In genomic region chr6:149922642-149923326, GRCh38 we compare ENCODE assay signal across 8 cellular contexts. TPM values are rescaled to one million over a fixed set of nuclear protein-coding genes. Genes with fewer than 3 reads are reported as not detected.
A peak's percentile ranks its signal among the peaks of the same experiment; 100 is the strongest.
DNase-seq lines count a peak whose midpoint lies in the region; ATAC-seq, FAIRE-seq and TF ChIP-seq lines count a peak whose summit lies in the region.

Gene RAET1G (minus strand): TSS chr6:149923121. CDS start chr6:149923010, 111 bp downstream.

- TF ChIP-seq CTCF in K562 (IDR thresholded peaks at IDR 0.05 in 2 of 3, conservative IDR thresholded peaks at IDR 0.05 in 1 of 3; ENCODE audit: insufficient read depth in 2 of 3, low read depth in 1 of 3, low read length in 3 of 3) (no peak), upper lobe of right lung (IDR thresholded peaks at IDR 0.05) (no peak)

- H3K4me2 ChIP-seq in K562 (ENCODE audit: insufficient read depth, low read length): peak within 1 kb of the TSS; percentile 56

- DNase-seq in NCI-H1417 treated with DMSO at 0.1 percent for 48 hours (lab: John Stamatoyannopoulos, UW) (peak; percentile 68), UCSD-AML1 (lab: John Stamatoyannopoulos, UW; ENCODE audit: unreplicated experiment) (peak; percentile 84), K562 (ENCODE audit: extremely low read depth in 1 of 4, low spot score in 3 of 4) (peak; percentile 74 to 93 (median 89)), hippocampal formation (lab: John Stamatoyannopoulos, UW) (peak; percentile 55 to 73), pulmonary artery endothelial cell (ENCODE audit: low read depth, low spot score) (peak; percentile 84), upper lobe of right lung (peak; percentile 92)

- H3K9me1 ChIP-seq in K562 (ENCODE audit: control insufficient read depth, insufficient read depth, low read length): no peaks in the 10 kb centered on the region

- in situ Hi-C loops in K562 (cut with MboI): loop anchor here (5.0 to 25.0 kb wide), 3 partner anchors 80 to 885 kb away; no protein-coding TSS in a partner anchor

- TF ChIP-seq POLR2A in K562 (conservative IDR thresholded peaks at IDR 0.05): no peak

- H3K36me3 ChIP-seq in K562 (ENCODE audit: control insufficient read depth, insufficient read depth, low read length) (no peaks in the 10 kb centered on the region), upper lobe of right lung (no peaks in the 10 kb centered on the region)

- H3K9me3 ChIP-seq in K562 (replicated peaks; ENCODE audit: control insufficient read depth, insufficient read depth, low read depth, low read length): no peaks in the 10 kb centered on the region
- H3K9me3 ChIP-seq in upper lobe of right lung: no peaks in the 10 kb centered on the region

- peaks cover 0 to 26% of the 10 kb centered on the region in 2 experiments; a peak in 3 of 5 replicates for H3K4me1 ChIP-seq in K562 (replicated peaks in 1 of 2; ENCODE audit: control insufficient read depth in 2 of 2, insufficient read depth in 2 of 2, low read length in 2 of 2)
- H3K4me1 ChIP-seq in upper lobe of right lung: peaks cover 16% of the 10 kb centered on the region

- intact Hi-C loops in K562 (cut with micrococcal nuclease) (no loop called here), upper lobe of right lung (cut with DNase I) (no loop called here)

- H3K27ac ChIP-seq in K562 (ENCODE audit: extremely low read depth, low read depth, low read length) (no peak within 1 kb of the TSS), upper lobe of right lung (no peak within 1 kb of the TSS)

- TF ChIP-seq EP300 in K562 (IDR thresholded peaks at IDR 0.05; ENCODE audit: low read length): no peak

- no TSS peak for BruUV-seq in K562 (replicated peaks; lab: Mats Ljungman, UMichigan)

- no peak for TF ChIP-seq RAD21 in K562 (CRISPR knock-in tag; conservative IDR thresholded peaks at IDR 0.05 in 1 of 2, IDR thresholded peaks at IDR 0.05 in 1 of 2)

- H3K79me2 ChIP-seq in K562 (ENCODE audit: control insufficient read depth, insufficient read depth, low read length): no peaks in the 10 kb centered on the region

- peaks cover 4% of the 10 kb centered on the region; the same call in 1 of the 2 replicates for H4K20me1 ChIP-seq in K562 (replicated peaks; ENCODE audit: control insufficient read depth, insufficient read depth, low read length)

- peak within 1 kb of the TSS; percentile 54 for H2AFZ ChIP-seq in K562 (ENCODE audit: low read depth, low read length)

- H3K4me3 ChIP-seq in K562 (0 out of 2 replicates have a peak within 1 kb of the TSS, but pooled peaks have one; percentile 2), upper lobe of right lung (peak within 1 kb of the TSS; percentile 60)

- POLR2A ChIA-PET in K562 (lab: Yijun Ruan, JAX): interaction anchor here (0.7 kb wide), 2 partner anchors 8 to 859 kb away, joined by 3 read pairs; no protein-coding TSS in a partner anchor

- CTCF ChIA-PET in K562 (lab: Yijun Ruan, JAX; ENCODE audit: low intra/inter-chr PET ratio): no interaction called here

- FAIRE-seq in K562 (lab: Jason Lieb, UNC): peak; percentile 80

- H3K27me3 ChIP-seq in K562 (ENCODE audit: control insufficient read depth in 2 of 2, insufficient read depth in 2 of 2, low read length in 2 of 2): peaks cover 13 to 63% of the 10 kb centered on the region in 2 experiments; a peak in 4 of 5 replicates
- H3K27me3 ChIP-seq in upper lobe of right lung: no peaks in the 10 kb centered on the region

- 11% methylated on average over 33 of the region's 40 CpGs for WGBS in K562 (ENCODE audit: insufficient coverage, low coverage, missing lambda C conversion rate)

- H3K9ac ChIP-seq in K562 (ENCODE audit: insufficient read depth in 1 of 2, low read depth in 2 of 2, low read length in 2 of 2): peak within 1 kb of the TSS in 1 of 2 experiments; percentile 19; a peak in 1 of 4 replicates

- ATAC-seq in GM18502 (IDR thresholded peaks at IDR 0.05; ENCODE audit: poor library complexity, unreplicated experiment) (peak; percentile 70), K562 (peak; percentile 80), upper lobe of right lung (peak; percentile 88), GM21360 (IDR thresholded peaks at IDR 0.05; ENCODE audit: unreplicated experiment) (no peak)

TF ChIP-seq in K562, 482 proteins besides CTCF, POLR2A, EP300 and RAD21 (continues in another document):
- TF ChIP-seq SMARCE1 (IDR thresholded peaks at IDR 0.05) (no peak), SP1 (CRISPR knock-in tag; IDR thresholded peaks at IDR 0.05) (0 out of 2 replicates have a peak, but pooled peaks have one; percentile 41), SPI1 (IDR thresholded peaks at IDR 0.05; ENCODE audit: borderline replicate concordance, low read depth, low read length) (peak; percentile 74), PRDM10 (IDR thresholded peaks at IDR 0.05; ENCODE audit: partially characterized antibody) (peak; percentile 42), NFYB (IDR thresholded peaks at IDR 0.05; ENCODE audit: extremely low read depth, insufficient read length) (peak; percentile 32), THAP12 (CRISPR knock-in tag; IDR thresholded peaks at IDR 0.05) (0 out of 2 replicates have a peak, but pooled peaks have one; percentile 9), TFAP4 (CRISPR knock-in tag; IDR thresholded peaks at IDR 0.05; ENCODE audit: borderline replicate concordance) (peak; percentile 67), NRF1 (conservative IDR thresholded peaks at IDR 0.05 in 1 of 2, IDR thresholded peaks at IDR 0.05 in 1 of 2) (peak; percentile 80 to 84)

RNA-seq across cellular contexts. Expression of gene RAET1G, which starts in this region (rescaled TPM):
- not detected in 2 replicates for total RNA-seq in K562 (2011; cell fraction: chromatin; rRNA removed; ENCODE audit: low replicate concordance)
- total RNA-seq in K562 (2011; cell fraction: nucleolus; rRNA removed): not detected in 2 replicates
- 0.61 TPM in 1 of 2 replicates, not detected in the other for total RNA-seq in K562 (2011; cell fraction: nucleoplasm; rRNA removed)
- total RNA-seq in K562 (2014; rRNA removed): not detected in 2 replicates
- not detected in 2 replicates for total RNA-seq in K562 (2014; rRNA removed; fragmentation: Illumina TruSeq; extraction: Trizol)
- total RNA-seq in K562 (2015; rRNA removed; fragmentation: Illumina TruSeq; extraction: Trizol): not detected in 2 replicates
- not detected in 2 replicates for total RNA-seq in K562 (2021)
- polyA plus RNA-seq in K562 (2011; rRNA removed): 0.11 TPM in 1 of 2 replicates, not detected in the other
- 0.13 TPM in 1 of 2 replicates, not detected in the other for polyA plus RNA-seq in K562 (2011; cell fraction: cytosol; rRNA removed)
- 0.16 TPM in 1 of 2 replicates, not detected in the other for polyA plus RNA-seq in K562 (2011; cell fraction: nucleus; rRNA removed)
- 0.07 TPM in 1 of 2 replicates, not detected in the other for polyA plus RNA-seq in K562 (2012)
- not detected in 2 replicates for polyA plus RNA-seq in K562 (2014; fragmentation: Illumina TruSeq; extraction: Trizol)
- not detected for polyA plus RNA-seq in K562 (2014; fragmentation: Nextera tagmentation; extraction: Ambion mirVana)
- not detected in 2 replicates for polyA plus RNA-seq in K562 (2014; rRNA removed)
- polyA minus RNA-seq in K562 (2011; rRNA and poly(A)+ RNA removed): not detected in 2 replicates
- not detected in 2 replicates for polyA minus RNA-seq in K562 (2011; cell fraction: cytosol; rRNA and poly(A)+ RNA removed)
- not detected in 2 replicates for polyA minus RNA-seq in K562 (2011; cell fraction: nucleus; rRNA and poly(A)+ RNA removed)
- total RNA-seq in pulmonary artery endothelial cell: 0.13 and 0.67 TPM in 2 replicates
- 1.2 TPM for total RNA-seq in upper lobe of right lung

Comparison
In these comparisons a context has a peak if more than half of its experiments do, and no peak if none do; other contexts are left out.
1. Peak in DNase-seq, ATAC-seq, H3K4me3 ChIP-seq and H3K4me2 ChIP-seq in K562; RNA of the gene not detected or under 1 TPM.
2. Peak in DNase-seq in pulmonary artery endothelial cell; RNA of the gene not detected or under 1 TPM.